In the genomic region with DNA sequence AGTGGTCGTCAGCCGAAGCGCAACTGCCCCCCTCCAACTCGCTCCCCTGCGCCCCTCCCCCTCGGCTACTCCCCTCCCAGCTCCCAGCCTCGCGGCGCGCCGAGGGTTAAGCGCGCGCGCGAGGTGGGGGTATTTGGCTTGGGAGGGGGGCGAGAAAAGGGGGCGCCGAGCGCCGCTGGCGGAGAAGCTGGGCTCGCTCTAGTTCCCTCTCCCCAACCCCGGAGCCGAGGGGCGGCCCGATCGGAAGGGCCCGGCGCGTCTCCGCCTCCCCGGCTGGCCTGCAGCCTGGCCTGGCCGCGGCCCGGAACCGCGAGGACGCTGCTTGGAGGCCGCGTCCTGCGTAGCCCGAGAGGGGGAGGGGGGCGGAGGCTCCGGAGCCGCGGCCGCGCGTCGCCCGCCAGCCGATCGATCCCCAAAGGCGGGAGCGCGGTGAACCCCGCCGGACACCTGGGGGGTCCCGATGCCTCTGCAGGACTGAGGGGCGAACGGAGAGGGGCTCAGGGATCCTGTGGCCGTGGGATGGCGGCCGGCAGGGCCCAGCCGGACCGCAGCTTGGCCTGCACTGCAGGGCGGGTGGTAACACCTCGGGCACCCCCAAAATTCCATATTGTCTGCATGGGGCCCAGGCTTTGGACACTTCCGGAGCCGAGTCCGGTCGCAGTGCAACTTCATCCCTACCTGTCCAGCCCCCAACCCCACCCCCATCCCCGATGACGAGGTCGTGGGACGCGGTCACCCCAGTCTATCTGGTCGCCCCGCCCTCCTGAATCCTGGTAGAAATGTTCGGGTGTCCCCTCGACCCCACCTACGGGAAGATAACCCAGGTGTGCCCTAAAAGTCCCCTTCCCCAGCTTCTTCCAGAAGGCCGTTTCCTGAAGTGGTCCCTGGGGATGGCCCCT, we compare ENCODE assay signal across 1 cellular context.
A peak's percentile ranks its signal among the peaks of the same experiment; 100 is the strongest.
TF ChIP-seq lines count a peak whose summit lies in the region.

No MANE protein-coding gene starts in this region.

TF ChIP-seq in HepG2, 621 proteins besides CTCF, POLR2A, EP300 and RAD21 (continued from another document and continues in another):
- TF ChIP-seq ZNF781 (CRISPR knock-in tag; IDR thresholded peaks at IDR 0.05; ENCODE audit: borderline replicate concordance, not compliant biosample characterization) (no peak), TARDBP (CRISPR knock-in tag; IDR thresholded peaks at IDR 0.05) (peak; percentile 83), ZBTB1 (CRISPR knock-in tag; IDR thresholded peaks at IDR 0.05; ENCODE audit: borderline replicate concordance) (no peak), ZNF367 (CRISPR knock-in tag; IDR thresholded peaks at IDR 0.05; ENCODE audit: borderline replicate concordance) (no peak), ZNF510 (CRISPR knock-in tag; IDR thresholded peaks at IDR 0.05; ENCODE audit: low read depth) (no peak; the same call in 1 of the 2 replicates), POLR2AphosphoS2 (IDR thresholded peaks at IDR 0.05; ENCODE audit: low read depth, low read length) (no peak), MTF1 (CRISPR knock-in tag; IDR thresholded peaks at IDR 0.05) (no peak), ZBTB42 (CRISPR knock-in tag; IDR thresholded peaks at IDR 0.05) (0 out of 2 replicates have a peak, but pooled peaks have one; percentile 20), SAP130 (CRISPR knock-in tag; IDR thresholded peaks at IDR 0.05; ENCODE audit: low read depth) (peak; percentile 73), KAT8 (CRISPR knock-in tag; IDR thresholded peaks at IDR 0.05) (peak; percentile 54; the same call in 1 of the 2 replicates), ZNF44 (CRISPR knock-in tag; IDR thresholded peaks at IDR 0.05) (no peak), SOX5 (CRISPR knock-in tag; IDR thresholded peaks at IDR 0.05; ENCODE audit: borderline replicate concordance) (peak; percentile 25; the same call in 1 of the 2 replicates), ZNF674 (CRISPR knock-in tag; IDR thresholded peaks at IDR 0.05; ENCODE audit: low read depth) (peak; percentile 84; the same call in 1 of the 2 replicates), TOPORS (CRISPR knock-in tag; IDR thresholded peaks at IDR 0.05) (peak; percentile 83; the same call in 1 of the 2 replicates), KLF11 (CRISPR knock-in tag; IDR thresholded peaks at IDR 0.05) (0 out of 2 replicates have a peak, but pooled peaks have one; percentile 23), ZNF484 (CRISPR knock-in tag; IDR thresholded peaks at IDR 0.05; ENCODE audit: borderline replicate concordance, low read depth) (no peak; the same call in 1 of the 2 replicates), SUZ12 (IDR thresholded peaks at IDR 0.05; ENCODE audit: low read depth, low read length) (no peak), NAIF1 (CRISPR knock-in tag; IDR thresholded peaks at IDR 0.05; ENCODE audit: borderline replicate concordance) (no peak), ZNF619 (CRISPR knock-in tag; IDR thresholded peaks at IDR 0.05) (no peak), DNMT3B (CRISPR knock-in tag; conservative IDR thresholded peaks at IDR 0.05) (no peak), FOSL1 (CRISPR knock-in tag; IDR thresholded peaks at IDR 0.05; ENCODE audit: borderline replicate concordance) (no peak), SCMH1 (CRISPR knock-in tag; IDR thresholded peaks at IDR 0.05; ENCODE audit: borderline replicate concordance) (no peak), ZNF749 (CRISPR knock-in tag; IDR thresholded peaks at IDR 0.05; ENCODE audit: borderline replicate concordance) (peak; percentile 96), ZNF232 (CRISPR knock-in tag; IDR thresholded peaks at IDR 0.05; ENCODE audit: borderline replicate concordance) (no peak; the same call in 1 of the 2 replicates)
- TF ChIP-seq, protein P1, sequence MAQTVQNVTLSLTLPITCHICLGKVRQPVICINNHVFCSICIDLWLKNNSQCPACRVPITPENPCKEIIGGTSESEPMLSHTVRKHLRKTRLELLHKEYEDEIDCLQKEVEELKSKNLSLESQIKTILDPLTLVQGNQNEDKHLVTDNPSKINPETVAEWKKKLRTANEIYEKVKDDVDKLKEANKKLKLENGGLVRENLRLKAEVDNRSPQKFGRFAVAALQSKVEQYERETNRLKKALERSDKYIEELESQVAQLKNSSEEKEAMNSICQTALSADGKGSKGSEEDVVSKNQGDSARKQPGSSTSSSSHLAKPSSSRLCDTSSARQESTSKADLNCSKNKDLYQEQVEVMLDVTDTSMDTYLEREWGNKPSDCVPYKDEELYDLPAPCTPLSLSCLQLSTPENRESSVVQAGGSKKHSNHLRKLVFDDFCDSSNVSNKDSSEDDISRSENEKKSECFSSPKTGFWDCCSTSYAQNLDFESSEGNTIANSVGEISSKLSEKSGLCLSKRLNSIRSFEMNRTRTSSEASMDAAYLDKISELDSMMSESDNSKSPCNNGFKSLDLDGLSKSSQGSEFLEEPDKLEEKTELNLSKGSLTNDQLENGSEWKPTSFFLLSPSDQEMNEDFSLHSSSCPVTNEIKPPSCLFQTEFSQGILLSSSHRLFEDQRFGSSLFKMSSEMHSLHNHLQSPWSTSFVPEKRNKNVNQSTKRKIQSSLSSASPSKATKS (CRISPR knock-in tag; IDR thresholded peaks at IDR 0.05) = no peak
- TF ChIP-seq, protein P2, sequence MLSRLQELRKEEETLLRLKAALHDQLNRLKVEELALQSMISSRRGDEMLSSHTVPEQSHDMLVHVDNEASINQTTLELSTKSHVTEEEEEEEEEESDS (CRISPR knock-in tag; IDR thresholded peaks at IDR 0.05; ENCODE audit: borderline replicate concordance) = peak; percentile 82; the same call in 1 of the 2 replicates
- TF ChIP-seq, protein P3, sequence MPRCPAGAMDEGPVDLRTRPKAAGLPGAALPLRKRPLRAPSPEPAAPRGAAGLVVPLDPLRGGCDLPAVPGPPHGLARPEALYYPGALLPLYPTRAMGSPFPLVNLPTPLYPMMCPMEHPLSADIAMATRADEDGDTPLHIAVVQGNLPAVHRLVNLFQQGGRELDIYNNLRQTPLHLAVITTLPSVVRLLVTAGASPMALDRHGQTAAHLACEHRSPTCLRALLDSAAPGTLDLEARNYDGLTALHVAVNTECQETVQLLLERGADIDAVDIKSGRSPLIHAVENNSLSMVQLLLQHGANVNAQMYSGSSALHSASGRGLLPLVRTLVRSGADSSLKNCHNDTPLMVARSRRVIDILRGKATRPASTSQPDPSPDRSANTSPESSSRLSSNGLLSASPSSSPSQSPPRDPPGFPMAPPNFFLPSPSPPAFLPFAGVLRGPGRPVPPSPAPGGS (CRISPR knock-in tag; IDR thresholded peaks at IDR 0.05) = peak; percentile 88
- TF ChIP-seq, protein P4, sequence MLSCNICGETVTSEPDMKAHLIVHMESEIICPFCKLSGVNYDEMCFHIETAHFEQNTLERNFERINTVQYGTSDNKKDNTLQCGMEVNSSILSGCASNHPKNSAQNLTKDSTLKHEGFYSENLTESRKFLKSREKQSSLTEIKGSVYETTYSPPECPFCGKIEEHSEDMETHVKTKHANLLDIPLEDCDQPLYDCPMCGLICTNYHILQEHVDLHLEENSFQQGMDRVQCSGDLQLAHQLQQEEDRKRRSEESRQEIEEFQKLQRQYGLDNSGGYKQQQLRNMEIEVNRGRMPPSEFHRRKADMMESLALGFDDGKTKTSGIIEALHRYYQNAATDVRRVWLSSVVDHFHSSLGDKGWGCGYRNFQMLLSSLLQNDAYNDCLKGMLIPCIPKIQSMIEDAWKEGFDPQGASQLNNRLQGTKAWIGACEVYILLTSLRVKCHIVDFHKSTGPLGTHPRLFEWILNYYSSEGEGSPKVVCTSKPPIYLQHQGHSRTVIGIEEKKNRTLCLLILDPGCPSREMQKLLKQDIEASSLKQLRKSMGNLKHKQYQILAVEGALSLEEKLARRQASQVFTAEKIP (CRISPR knock-in tag; IDR thresholded peaks at IDR 0.05; ENCODE audit: borderline replicate concordance) = no peak
- TF ChIP-seq, protein P5, sequence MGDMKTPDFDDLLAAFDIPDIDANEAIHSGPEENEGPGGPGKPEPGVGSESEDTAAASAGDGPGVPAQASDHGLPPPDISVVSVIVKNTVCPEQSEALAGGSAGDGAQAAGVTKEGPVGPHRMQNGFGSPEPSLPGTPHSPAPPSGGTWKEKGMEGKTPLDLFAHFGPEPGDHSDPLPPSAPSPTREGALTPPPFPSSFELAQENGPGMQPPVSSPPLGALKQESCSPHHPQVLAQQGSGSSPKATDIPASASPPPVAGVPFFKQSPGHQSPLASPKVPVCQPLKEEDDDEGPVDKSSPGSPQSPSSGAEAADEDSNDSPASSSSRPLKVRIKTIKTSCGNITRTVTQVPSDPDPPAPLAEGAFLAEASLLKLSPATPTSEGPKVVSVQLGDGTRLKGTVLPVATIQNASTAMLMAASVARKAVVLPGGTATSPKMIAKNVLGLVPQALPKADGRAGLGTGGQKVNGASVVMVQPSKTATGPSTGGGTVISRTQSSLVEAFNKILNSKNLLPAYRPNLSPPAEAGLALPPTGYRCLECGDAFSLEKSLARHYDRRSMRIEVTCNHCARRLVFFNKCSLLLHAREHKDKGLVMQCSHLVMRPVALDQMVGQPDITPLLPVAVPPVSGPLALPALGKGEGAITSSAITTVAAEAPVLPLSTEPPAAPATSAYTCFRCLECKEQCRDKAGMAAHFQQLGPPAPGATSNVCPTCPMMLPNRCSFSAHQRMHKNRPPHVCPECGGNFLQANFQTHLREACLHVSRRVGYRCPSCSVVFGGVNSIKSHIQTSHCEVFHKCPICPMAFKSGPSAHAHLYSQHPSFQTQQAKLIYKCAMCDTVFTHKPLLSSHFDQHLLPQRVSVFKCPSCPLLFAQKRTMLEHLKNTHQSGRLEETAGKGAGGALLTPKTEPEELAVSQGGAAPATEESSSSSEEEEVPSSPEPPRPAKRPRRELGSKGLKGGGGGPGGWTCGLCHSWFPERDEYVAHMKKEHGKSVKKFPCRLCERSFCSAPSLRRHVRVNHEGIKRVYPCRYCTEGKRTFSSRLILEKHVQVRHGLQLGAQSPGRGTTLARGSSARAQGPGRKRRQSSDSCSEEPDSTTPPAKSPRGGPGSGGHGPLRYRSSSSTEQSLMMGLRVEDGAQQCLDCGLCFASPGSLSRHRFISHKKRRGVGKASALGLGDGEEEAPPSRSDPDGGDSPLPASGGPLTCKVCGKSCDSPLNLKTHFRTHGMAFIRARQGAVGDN (CRISPR knock-in tag; IDR thresholded peaks at IDR 0.05) = peak; percentile 95
- TF ChIP-seq, protein P6, sequence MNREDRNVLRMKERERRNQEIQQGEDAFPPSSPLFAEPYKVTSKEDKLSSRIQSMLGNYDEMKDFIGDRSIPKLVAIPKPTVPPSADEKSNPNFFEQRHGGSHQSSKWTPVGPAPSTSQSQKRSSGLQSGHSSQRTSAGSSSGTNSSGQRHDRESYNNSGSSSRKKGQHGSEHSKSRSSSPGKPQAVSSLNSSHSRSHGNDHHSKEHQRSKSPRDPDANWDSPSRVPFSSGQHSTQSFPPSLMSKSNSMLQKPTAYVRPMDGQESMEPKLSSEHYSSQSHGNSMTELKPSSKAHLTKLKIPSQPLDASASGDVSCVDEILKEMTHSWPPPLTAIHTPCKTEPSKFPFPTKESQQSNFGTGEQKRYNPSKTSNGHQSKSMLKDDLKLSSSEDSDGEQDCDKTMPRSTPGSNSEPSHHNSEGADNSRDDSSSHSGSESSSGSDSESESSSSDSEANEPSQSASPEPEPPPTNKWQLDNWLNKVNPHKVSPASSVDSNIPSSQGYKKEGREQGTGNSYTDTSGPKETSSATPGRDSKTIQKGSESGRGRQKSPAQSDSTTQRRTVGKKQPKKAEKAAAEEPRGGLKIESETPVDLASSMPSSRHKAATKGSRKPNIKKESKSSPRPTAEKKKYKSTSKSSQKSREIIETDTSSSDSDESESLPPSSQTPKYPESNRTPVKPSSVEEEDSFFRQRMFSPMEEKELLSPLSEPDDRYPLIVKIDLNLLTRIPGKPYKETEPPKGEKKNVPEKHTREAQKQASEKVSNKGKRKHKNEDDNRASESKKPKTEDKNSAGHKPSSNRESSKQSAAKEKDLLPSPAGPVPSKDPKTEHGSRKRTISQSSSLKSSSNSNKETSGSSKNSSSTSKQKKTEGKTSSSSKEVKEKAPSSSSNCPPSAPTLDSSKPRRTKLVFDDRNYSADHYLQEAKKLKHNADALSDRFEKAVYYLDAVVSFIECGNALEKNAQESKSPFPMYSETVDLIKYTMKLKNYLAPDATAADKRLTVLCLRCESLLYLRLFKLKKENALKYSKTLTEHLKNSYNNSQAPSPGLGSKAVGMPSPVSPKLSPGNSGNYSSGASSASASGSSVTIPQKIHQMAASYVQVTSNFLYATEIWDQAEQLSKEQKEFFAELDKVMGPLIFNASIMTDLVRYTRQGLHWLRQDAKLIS (CRISPR knock-in tag; IDR thresholded peaks at IDR 0.05) = peak; percentile 80; the same call in 1 of the 2 replicates
- TF ChIP-seq, protein P7, sequence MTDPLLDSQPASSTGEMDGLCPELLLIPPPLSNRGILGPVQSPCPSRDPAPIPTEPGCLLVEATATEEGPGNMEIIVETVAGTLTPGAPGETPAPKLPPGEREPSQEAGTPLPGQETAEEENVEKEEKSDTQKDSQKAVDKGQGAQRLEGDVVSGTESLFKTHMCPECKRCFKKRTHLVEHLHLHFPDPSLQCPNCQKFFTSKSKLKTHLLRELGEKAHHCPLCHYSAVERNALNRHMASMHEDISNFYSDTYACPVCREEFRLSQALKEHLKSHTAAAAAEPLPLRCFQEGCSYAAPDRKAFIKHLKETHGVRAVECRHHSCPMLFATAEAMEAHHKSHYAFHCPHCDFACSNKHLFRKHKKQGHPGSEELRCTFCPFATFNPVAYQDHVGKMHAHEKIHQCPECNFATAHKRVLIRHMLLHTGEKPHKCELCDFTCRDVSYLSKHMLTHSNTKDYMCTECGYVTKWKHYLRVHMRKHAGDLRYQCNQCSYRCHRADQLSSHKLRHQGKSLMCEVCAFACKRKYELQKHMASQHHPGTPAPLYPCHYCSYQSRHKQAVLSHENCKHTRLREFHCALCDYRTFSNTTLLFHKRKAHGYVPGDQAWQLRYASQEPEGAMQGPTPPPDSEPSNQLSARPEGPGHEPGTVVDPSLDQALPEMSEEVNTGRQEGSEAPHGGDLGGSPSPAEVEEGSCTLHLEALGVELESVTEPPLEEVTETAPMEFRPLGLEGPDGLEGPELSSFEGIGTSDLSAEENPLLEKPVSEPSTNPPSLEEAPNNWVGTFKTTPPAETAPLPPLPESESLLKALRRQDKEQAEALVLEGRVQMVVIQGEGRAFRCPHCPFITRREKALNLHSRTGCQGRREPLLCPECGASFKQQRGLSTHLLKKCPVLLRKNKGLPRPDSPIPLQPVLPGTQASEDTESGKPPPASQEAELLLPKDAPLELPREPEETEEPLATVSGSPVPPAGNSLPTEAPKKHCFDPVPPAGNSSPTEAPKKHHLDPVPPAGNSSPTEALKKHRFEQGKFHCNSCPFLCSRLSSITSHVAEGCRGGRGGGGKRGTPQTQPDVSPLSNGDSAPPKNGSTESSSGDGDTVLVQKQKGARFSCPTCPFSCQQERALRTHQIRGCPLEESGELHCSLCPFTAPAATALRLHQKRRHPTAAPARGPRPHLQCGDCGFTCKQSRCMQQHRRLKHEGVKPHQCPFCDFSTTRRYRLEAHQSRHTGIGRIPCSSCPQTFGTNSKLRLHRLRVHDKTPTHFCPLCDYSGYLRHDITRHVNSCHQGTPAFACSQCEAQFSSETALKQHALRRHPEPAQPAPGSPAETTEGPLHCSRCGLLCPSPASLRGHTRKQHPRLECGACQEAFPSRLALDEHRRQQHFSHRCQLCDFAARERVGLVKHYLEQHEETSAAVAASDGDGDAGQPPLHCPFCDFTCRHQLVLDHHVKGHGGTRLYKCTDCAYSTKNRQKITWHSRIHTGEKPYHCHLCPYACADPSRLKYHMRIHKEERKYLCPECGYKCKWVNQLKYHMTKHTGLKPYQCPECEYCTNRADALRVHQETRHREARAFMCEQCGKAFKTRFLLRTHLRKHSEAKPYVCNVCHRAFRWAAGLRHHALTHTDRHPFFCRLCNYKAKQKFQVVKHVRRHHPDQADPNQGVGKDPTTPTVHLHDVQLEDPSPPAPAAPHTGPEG (CRISPR knock-in tag; IDR thresholded peaks at IDR 0.05) = 0 out of 2 replicates have a peak, but pooled peaks have one; percentile 40
- TF ChIP-seq, protein P8, sequence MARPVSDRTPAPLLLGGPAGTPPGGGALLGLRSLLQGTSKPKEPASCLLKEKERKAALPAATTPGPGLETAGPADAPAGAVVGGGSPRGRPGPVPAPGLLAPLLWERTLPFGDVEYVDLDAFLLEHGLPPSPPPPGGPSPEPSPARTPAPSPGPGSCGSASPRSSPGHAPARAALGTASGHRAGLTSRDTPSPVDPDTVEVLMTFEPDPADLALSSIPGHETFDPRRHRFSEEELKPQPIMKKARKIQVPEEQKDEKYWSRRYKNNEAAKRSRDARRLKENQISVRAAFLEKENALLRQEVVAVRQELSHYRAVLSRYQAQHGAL (CRISPR knock-in tag; IDR thresholded peaks at IDR 0.05; ENCODE audit: not compliant biosample characterization) = no peak
